In genomic region chr19:9818734-9819589, GRCh38 we compare ENCODE assay signal across 8 cellular contexts. TPM values are rescaled to one million over a fixed set of nuclear protein-coding genes. Genes with fewer than 3 reads are reported as not detected.
DNase-seq lines count a peak whose midpoint lies in the region; ATAC-seq and TF ChIP-seq lines count a peak whose summit lies in the region.

FBXL12 (minus strand) TSS chr19:9819079; CDS start chr19:9818813, 266 bp downstream.

- peak; percentile 85 for ATAC-seq in HG02763 (IDR thresholded peaks at IDR 0.05; ENCODE audit: unreplicated experiment)
- peak; percentile 95 for ATAC-seq in Right ventricle myocardium superior (ENCODE audit: poor library complexity)

- peak within 1 kb of the TSS; percentile 92 for H3K4me3 ChIP-seq in GM12865 (ENCODE audit: low read depth, low read length)
- H3K4me3 ChIP-seq in adipocyte (ENCODE audit: low read length) = peak within 1 kb of the TSS; percentile 97
- peak within 1 kb of the TSS; percentile 97 for H3K4me3 ChIP-seq in parathyroid adenoma (ENCODE audit: low read depth, low read length)
- H3K4me3 ChIP-seq in tibial nerve = peak within 1 kb of the TSS; percentile 94 to 97 (median 96)

- H3K27me3 ChIP-seq in adipocyte (replicated peaks; ENCODE audit: control insufficient read depth, insufficient read depth, low read length) (no peaks in the 10 kb centered on the region), parathyroid adenoma (ENCODE audit: control insufficient read depth, insufficient read depth, low read length) (no peaks in the 10 kb centered on the region), tibial nerve (no peaks in the 10 kb centered on the region)

- H2AFZ ChIP-seq in parathyroid adenoma = peak within 1 kb of the TSS; percentile 86

- H3K9me3 ChIP-seq in adipocyte (ENCODE audit: control insufficient read depth, low read length) (no peaks in the 10 kb centered on the region), parathyroid adenoma (ENCODE audit: control insufficient read depth, low read length) (no peaks in the 10 kb centered on the region), tibial nerve (no peaks in the 10 kb centered on the region)

- TF ChIP-seq POLR2A in tibial nerve (IDR thresholded peaks at IDR 0.05) = peak; percentile 71 to 91

- no peak for TF ChIP-seq CTCF in GM12865 (IDR thresholded peaks at IDR 0.05; ENCODE audit: insufficient read depth, low read depth, low read length, missing control alignments)
- TF ChIP-seq CTCF in parathyroid adenoma (IDR thresholded peaks at IDR 0.05) = no peak
- peak in 1 of 5 experiments; percentile 15 for TF ChIP-seq CTCF in tibial nerve (IDR thresholded peaks at IDR 0.05)

- peaks cover 8% of the 10 kb centered on the region for H3K79me2 ChIP-seq in parathyroid adenoma

- 1 to 2% methylated on average over 58 to 68 of the region's 81 CpGs for WGBS in tibial nerve, 2 donors

- peak within 1 kb of the TSS; percentile 93 for H3K27ac ChIP-seq in parathyroid adenoma
- H3K27ac ChIP-seq in tibial nerve = peak within 1 kb of the TSS; percentile 93 to 97 (median 95)

- H3K4me2 ChIP-seq in parathyroid adenoma (ENCODE audit: low read length) = peak within 1 kb of the TSS; percentile 94

- peak; percentile 49 to 96 for TF ChIP-seq EP300 in tibial nerve (IDR thresholded peaks at IDR 0.05)

- peak within 1 kb of the TSS; percentile 97 for H3K9ac ChIP-seq in adipocyte (ENCODE audit: low read length)
- H3K9ac ChIP-seq in parathyroid adenoma = peak within 1 kb of the TSS; percentile 73

- H3K36me3 ChIP-seq in adipocyte (ENCODE audit: control insufficient read depth, insufficient read depth, low read length, severe bottlenecking) (no peaks in the 10 kb centered on the region), parathyroid adenoma (ENCODE audit: control insufficient read depth, insufficient read depth, low read length) (no peaks in the 10 kb centered on the region), tibial nerve (peaks cover 0 to 19% (median 0%) of the 10 kb centered on the region in 3 donors)

- intact Hi-C loops in Right ventricle myocardium superior (cut with DNase I) = no loop called here

- peak; percentile 100 for DNase-seq in GM12865 (ENCODE audit: low read depth)
- peak; percentile 100 for DNase-seq in NCI-H1436 (lab: John Stamatoyannopoulos, UW)
- DNase-seq in T follicular helper cell (ENCODE audit: low read depth) = peak; percentile 100
- DNase-seq in adipocyte (ENCODE audit: low read depth) = peak; percentile 100
- DNase-seq in Right ventricle myocardium superior = peak; percentile 100
- peak; percentile 100 for DNase-seq in tibial nerve (ENCODE audit: low spot score in 2 of 2)

- H3K4me1 ChIP-seq in adipocyte (ENCODE audit: control insufficient read depth, insufficient read depth, low read length) (peaks cover 17% of the 10 kb centered on the region), parathyroid adenoma (no peaks in the 10 kb centered on the region), tibial nerve (peaks cover 0 to 29% (median 6%) of the 10 kb centered on the region in 4 donors)

RNA-seq across cellular contexts. Expression of gene FBXL12, which starts in this region (rescaled TPM):
- total RNA-seq in Right ventricle myocardium superior (10.0 TPM), tibial nerve (10 to 100 TPM; 26.2 to 42.7 (median 36.6) TPM)

Comparison
In these comparisons a context has a peak if more than half of its experiments do, and no peak if none do; other contexts are left out.
1. Peak in every context shown above with its lines: DNase-seq, ATAC-seq, H3K4me3 ChIP-seq and H3K27ac ChIP-seq.